1 cellular context compared by ENCODE assay signal in the genomic region with DNA sequence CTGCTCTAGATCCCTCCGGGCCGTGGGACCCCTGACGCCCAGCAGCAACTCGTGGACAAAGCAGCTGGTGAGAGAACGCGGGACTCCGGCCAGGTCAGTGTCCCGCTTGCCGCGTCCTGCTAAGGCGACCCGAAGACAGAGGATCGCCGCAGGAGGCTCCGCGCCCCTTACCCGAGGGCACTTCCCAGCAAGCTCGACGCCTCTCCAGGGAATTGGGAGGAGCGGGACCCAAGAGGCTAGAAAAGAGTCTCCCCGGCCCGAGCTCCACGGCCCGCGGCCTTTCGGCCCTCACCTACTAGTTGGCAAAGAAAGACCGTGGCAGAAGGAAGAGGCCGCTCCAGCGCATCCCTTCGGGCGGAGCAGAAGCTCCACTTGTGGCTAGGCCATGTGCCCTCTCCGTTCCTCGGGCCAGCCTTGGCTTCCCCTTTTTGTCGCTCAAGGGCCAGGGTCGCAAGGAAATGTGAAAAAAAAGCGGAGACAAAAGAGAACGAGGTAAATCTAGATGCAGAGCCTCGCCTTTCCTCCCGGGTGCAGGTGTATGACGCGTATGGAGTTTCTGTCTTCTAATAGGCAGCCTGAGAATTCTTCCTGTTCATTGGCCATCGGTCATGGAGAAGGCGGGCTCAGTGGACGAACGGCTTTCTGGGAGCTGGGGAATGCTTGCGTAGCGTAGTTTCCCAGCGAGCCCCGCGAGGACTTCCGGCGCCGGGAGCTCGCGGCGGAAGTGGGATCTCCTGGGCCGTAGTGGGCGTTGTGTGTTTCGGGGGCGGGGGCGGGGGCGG.
TF ChIP-seq lines count a peak whose summit lies in the region.

Gene ZNF213 (plus strand): TSS at position 692 of the 782 bp plus-strand sequence. CDS start 2,252 bp downstream, outside the sequence.

TF ChIP-seq in HepG2, 621 proteins besides CTCF, POLR2A, EP300 and RAD21 (continued from another document and continues in another):
- peak; percentile 83; the same call in 1 of the 2 replicates for TF ChIP-seq ZBTB2 (CRISPR knock-in tag; IDR thresholded peaks at IDR 0.05; ENCODE audit: low read depth)
- TF ChIP-seq TAF15 (IDR thresholded peaks at IDR 0.05; ENCODE audit: low read depth, low read length, poor library complexity, severe bottlenecking) = no peak
- TF ChIP-seq DR1 (CRISPR knock-in tag; IDR thresholded peaks at IDR 0.05) = peak; percentile 71
- TF ChIP-seq MAZ (IDR thresholded peaks at IDR 0.05; ENCODE audit: borderline replicate concordance, low read depth, low read length) = no peak
- TF ChIP-seq MAZ (CRISPR knock-in tag; IDR thresholded peaks at IDR 0.05; ENCODE audit: low read depth) = no peak
- no peak for TF ChIP-seq ZBTB43 (CRISPR knock-in tag; conservative IDR thresholded peaks at IDR 0.05)
- no peak for TF ChIP-seq KLF9 (CRISPR knock-in tag; IDR thresholded peaks at IDR 0.05; ENCODE audit: low read depth)
- TF ChIP-seq TMF1 (CRISPR knock-in tag; IDR thresholded peaks at IDR 0.05; ENCODE audit: low read depth) = no peak
- TF ChIP-seq KDM1A (CRISPR knock-in tag; IDR thresholded peaks at IDR 0.05) = no peak
- no peak for TF ChIP-seq KDM3A (CRISPR knock-in tag; IDR thresholded peaks at IDR 0.05; ENCODE audit: low read depth)
- TF ChIP-seq ZSCAN30 (CRISPR knock-in tag; IDR thresholded peaks at IDR 0.05) = no peak
- TF ChIP-seq YEATS2 (CRISPR knock-in tag; IDR thresholded peaks at IDR 0.05; ENCODE audit: borderline replicate concordance) = peak; percentile 86
- TF ChIP-seq CERS6 (CRISPR knock-in tag; IDR thresholded peaks at IDR 0.05) = no peak
- no peak; the same call in 1 of the 2 replicates for TF ChIP-seq SNAPC2 (CRISPR knock-in tag; IDR thresholded peaks at IDR 0.05)
- TF ChIP-seq ZNF746 (CRISPR knock-in tag; IDR thresholded peaks at IDR 0.05) = no peak
- peak; percentile 95 for TF ChIP-seq ATF1 (CRISPR knock-in tag; IDR thresholded peaks at IDR 0.05)
- TF ChIP-seq, protein P1, sequence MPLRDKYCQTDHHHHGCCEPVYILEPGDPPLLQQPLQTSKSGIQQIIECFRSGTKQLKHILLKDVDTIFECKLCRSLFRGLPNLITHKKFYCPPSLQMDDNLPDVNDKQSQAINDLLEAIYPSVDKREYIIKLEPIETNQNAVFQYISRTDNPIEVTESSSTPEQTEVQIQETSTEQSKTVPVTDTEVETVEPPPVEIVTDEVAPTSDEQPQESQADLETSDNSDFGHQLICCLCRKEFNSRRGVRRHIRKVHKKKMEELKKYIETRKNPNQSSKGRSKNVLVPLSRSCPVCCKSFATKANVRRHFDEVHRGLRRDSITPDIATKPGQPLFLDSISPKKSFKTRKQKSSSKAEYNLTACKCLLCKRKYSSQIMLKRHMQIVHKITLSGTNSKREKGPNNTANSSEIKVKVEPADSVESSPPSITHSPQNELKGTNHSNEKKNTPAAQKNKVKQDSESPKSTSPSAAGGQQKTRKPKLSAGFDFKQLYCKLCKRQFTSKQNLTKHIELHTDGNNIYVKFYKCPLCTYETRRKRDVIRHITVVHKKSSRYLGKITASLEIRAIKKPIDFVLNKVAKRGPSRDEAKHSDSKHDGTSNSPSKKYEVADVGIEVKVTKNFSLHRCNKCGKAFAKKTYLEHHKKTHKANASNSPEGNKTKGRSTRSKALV (CRISPR knock-in tag; IDR thresholded peaks at IDR 0.05) = peak; percentile 56; the same call in 1 of the 2 replicates
- TF ChIP-seq RFX5 (IDR thresholded peaks at IDR 0.05; ENCODE audit: low read depth, low read length) = no peak
- TF ChIP-seq, protein P2, sequence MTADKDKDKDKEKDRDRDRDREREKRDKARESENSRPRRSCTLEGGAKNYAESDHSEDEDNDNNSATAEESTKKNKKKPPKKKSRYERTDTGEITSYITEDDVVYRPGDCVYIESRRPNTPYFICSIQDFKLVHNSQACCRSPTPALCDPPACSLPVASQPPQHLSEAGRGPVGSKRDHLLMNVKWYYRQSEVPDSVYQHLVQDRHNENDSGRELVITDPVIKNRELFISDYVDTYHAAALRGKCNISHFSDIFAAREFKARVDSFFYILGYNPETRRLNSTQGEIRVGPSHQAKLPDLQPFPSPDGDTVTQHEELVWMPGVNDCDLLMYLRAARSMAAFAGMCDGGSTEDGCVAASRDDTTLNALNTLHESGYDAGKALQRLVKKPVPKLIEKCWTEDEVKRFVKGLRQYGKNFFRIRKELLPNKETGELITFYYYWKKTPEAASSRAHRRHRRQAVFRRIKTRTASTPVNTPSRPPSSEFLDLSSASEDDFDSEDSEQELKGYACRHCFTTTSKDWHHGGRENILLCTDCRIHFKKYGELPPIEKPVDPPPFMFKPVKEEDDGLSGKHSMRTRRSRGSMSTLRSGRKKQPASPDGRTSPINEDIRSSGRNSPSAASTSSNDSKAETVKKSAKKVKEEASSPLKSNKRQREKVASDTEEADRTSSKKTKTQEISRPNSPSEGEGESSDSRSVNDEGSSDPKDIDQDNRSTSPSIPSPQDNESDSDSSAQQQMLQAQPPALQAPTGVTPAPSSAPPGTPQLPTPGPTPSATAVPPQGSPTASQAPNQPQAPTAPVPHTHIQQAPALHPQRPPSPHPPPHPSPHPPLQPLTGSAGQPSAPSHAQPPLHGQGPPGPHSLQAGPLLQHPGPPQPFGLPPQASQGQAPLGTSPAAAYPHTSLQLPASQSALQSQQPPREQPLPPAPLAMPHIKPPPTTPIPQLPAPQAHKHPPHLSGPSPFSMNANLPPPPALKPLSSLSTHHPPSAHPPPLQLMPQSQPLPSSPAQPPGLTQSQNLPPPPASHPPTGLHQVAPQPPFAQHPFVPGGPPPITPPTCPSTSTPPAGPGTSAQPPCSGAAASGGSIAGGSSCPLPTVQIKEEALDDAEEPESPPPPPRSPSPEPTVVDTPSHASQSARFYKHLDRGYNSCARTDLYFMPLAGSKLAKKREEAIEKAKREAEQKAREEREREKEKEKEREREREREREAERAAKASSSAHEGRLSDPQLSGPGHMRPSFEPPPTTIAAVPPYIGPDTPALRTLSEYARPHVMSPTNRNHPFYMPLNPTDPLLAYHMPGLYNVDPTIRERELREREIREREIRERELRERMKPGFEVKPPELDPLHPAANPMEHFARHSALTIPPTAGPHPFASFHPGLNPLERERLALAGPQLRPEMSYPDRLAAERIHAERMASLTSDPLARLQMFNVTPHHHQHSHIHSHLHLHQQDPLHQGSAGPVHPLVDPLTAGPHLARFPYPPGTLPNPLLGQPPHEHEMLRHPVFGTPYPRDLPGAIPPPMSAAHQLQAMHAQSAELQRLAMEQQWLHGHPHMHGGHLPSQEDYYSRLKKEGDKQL (CRISPR knock-in tag; IDR thresholded peaks at IDR 0.05; ENCODE audit: low read depth) = no peak
- peak; percentile 73; the same call in 1 of the 2 replicates for TF ChIP-seq NRL (CRISPR knock-in tag; IDR thresholded peaks at IDR 0.05; ENCODE audit: borderline replicate concordance)
- peak; percentile 54; the same call in 1 of the 2 replicates for TF ChIP-seq CAMTA2 (CRISPR knock-in tag; IDR thresholded peaks at IDR 0.05; ENCODE audit: borderline replicate concordance)
- TF ChIP-seq ZNF619 (CRISPR knock-in tag; IDR thresholded peaks at IDR 0.05) = no peak
- no peak for TF ChIP-seq LBX2 (CRISPR knock-in tag; IDR thresholded peaks at IDR 0.05; ENCODE audit: borderline replicate concordance)
- TF ChIP-seq FLYWCH1 (CRISPR knock-in tag; IDR thresholded peaks at IDR 0.05) = no peak
- TF ChIP-seq, protein P3, sequence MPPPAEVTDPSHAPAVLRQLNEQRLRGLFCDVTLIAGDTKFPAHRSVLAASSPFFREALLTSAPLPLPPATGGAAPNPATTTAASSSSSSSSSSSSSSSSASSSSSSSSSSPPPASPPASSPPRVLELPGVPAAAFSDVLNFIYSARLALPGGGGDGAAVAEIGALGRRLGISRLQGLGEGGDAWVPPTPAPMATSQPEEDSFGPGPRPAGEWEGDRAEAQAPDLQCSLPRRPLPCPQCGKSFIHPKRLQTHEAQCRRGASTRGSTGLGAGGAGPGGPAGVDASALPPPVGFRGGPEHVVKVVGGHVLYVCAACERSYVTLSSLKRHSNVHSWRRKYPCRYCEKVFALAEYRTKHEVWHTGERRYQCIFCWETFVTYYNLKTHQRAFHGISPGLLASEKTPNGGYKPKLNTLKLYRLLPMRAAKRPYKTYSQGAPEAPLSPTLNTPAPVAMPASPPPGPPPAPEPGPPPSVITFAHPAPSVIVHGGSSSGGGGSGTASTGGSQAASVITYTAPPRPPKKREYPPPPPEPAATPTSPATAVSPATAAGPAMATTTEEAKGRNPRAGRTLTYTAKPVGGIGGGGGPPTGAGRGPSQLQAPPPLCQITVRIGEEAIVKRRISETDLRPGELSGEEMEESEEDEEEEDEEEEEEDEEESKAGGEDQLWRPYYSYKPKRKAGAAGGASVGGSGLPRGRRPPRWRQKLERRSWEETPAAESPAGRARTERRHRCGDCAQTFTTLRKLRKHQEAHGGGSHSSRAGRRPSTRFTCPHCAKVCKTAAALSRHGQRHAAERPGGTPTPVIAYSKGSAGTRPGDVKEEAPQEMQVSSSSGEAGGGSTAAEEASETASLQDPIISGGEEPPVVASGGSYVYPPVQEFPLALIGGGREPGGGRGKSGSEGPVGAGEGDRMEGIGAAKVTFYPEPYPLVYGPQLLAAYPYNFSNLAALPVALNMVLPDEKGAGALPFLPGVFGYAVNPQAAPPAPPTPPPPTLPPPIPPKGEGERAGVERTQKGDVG (CRISPR knock-in tag; IDR thresholded peaks at IDR 0.05; ENCODE audit: borderline replicate concordance) = 0 out of 2 replicates have a peak, but pooled peaks have one; percentile 19
- TF ChIP-seq MLLT10 (CRISPR knock-in tag; IDR thresholded peaks at IDR 0.05) = no peak
- no peak for TF ChIP-seq GRHL1 (CRISPR knock-in tag; conservative IDR thresholded peaks at IDR 0.05)
- TF ChIP-seq, protein P4, sequence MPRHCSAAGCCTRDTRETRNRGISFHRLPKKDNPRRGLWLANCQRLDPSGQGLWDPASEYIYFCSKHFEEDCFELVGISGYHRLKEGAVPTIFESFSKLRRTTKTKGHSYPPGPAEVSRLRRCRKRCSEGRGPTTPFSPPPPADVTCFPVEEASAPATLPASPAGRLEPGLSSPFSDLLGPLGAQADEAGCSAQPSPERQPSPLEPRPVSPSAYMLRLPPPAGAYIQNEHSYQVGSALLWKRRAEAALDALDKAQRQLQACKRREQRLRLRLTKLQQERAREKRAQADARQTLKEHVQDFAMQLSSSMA (CRISPR knock-in tag; IDR thresholded peaks at IDR 0.05) = no peak
- no peak for TF ChIP-seq HNRNPH1 (optimal IDR thresholded peaks at IDR 0.05; ENCODE audit: low read depth, low read length)
- TF ChIP-seq JUND (CRISPR knock-in tag; IDR thresholded peaks at IDR 0.05) = no peak
- TF ChIP-seq KLF15 (CRISPR knock-in tag; IDR thresholded peaks at IDR 0.05; ENCODE audit: borderline replicate concordance) = no peak
